Comparison of ENCODE assay signal across 8 cellular contexts in genomic region chr17:50094753-50095616, GRCh38. TPM values are rescaled to one million over a fixed set of nuclear protein-coding genes. Genes with fewer than 3 reads are reported as not detected.
DNase-seq lines count a peak whose midpoint lies in the region; ATAC-seq and TF ChIP-seq lines count a peak whose summit lies in the region.

Gene PDK2, plus strand, starts transcription at chr17:50095351. Its CDS starts 85 bp downstream, at chr17:50095436.

- H3K4me1 ChIP-seq in left ventricle myocardium inferior (peaks cover 59% of the 10 kb centered on the region), prostate gland (replicated peaks) (peaks cover 4% of the 10 kb centered on the region)

- no peaks in the 10 kb centered on the region for H3K9me3 ChIP-seq in left ventricle myocardium inferior (replicated peaks)
- H3K9me3 ChIP-seq in prostate gland = no peaks in the 10 kb centered on the region

- TF ChIP-seq CTCF in left ventricle myocardium inferior (IDR thresholded peaks at IDR 0.05; ENCODE audit: borderline replicate concordance) = no peak
- peak in 2 of 4 experiments; percentile 34 to 43 for TF ChIP-seq CTCF in prostate gland (IDR thresholded peaks at IDR 0.05)

- TF ChIP-seq POLR2A in prostate gland (IDR thresholded peaks at IDR 0.05) = peak; percentile 70

- DNase-seq in NCI-H1694 treated with DMSO at 0.1 percent for 48 hours (lab: John Stamatoyannopoulos, UW) = peak; percentile 93
- DNase-seq in left ventricle myocardium inferior = peak; percentile 97
- peak; percentile 96 for DNase-seq in prostate gland (ENCODE audit: low spot score)
- peak; percentile 97 for DNase-seq in ureter (ENCODE audit: low spot score)

- H3K36me3 ChIP-seq in left ventricle myocardium inferior (peaks cover 27% of the 10 kb centered on the region), prostate gland (no peaks in the 10 kb centered on the region)

- H3K27me3 ChIP-seq in left ventricle myocardium inferior (ENCODE audit: low read depth) (no peaks in the 10 kb centered on the region), prostate gland (replicated peaks; ENCODE audit: insufficient read depth) (no peaks in the 10 kb centered on the region)

- H3K27ac ChIP-seq in angular gyrus (ENCODE audit: low read depth, low read length) = peak within 1 kb of the TSS; percentile 93
- peak within 1 kb of the TSS; percentile 97 for H3K27ac ChIP-seq in left ventricle myocardium inferior (replicated peaks)
- peak within 1 kb of the TSS; percentile 67 to 73 for H3K27ac ChIP-seq in prostate gland

- under 1% methylated on average over 68 of the region's 68 CpGs for WGBS in prostate gland

- intact Hi-C loops in T-helper 2 cell treated with Interferon-gamma antibody and Interleukin-4, amounts not matched to agents 100 ng/mL and 5 ng/mL, for 36 hours (cut with micrococcal nuclease) = loop anchor here (1.0 to 2.0 kb wide), 4 partner anchors 40 to 202 kb away; no protein-coding TSS in a partner anchor
- intact Hi-C loops in left ventricle myocardium inferior (cut with micrococcal nuclease) (loop anchor here (10.0 kb wide), 1 partner anchor 70 kb away; the partner anchor contains the start of gene SGCA), prostate gland (cut with DNase I) (loop anchor here (2.0 to 10.0 kb wide), 2 partner anchors 60 to 202 kb away; partner anchors contain the start of gene PPP1R9B)

- ATAC-seq in GM18498 (IDR thresholded peaks at IDR 0.05; ENCODE audit: unreplicated experiment) (peak; percentile 91), HG02938 (IDR thresholded peaks at IDR 0.05; ENCODE audit: unreplicated experiment) (peak; percentile 89)

- H3K4me3 ChIP-seq in left ventricle myocardium inferior (peak within 1 kb of the TSS; percentile 99), prostate gland (peak within 1 kb of the TSS; percentile 76 to 80)

RNA-seq across cellular contexts. Expression of gene PDK2, which starts in this region (rescaled TPM):
- 17.2 and 17.4 TPM in 2 replicates for total RNA-seq in T-helper 2 cell treated with Interferon-gamma antibody and Interleukin-4, amounts not matched to agents 100 ng/mL and 5 ng/mL, for 36 hours
- total RNA-seq in left ventricle myocardium inferior (206 TPM), prostate gland (10 to 100 TPM; 47.1 to 79.5 TPM), ureter (25.7 TPM)

Comparison
In these comparisons a context has a peak if more than half of its experiments do, and no peak if none do; other contexts are left out.
1. Peak in every context shown above with its lines: DNase-seq, ATAC-seq, H3K4me3 ChIP-seq and H3K27ac ChIP-seq.